ENCODE assay signal across 17 cellular contexts in genomic region chr6:11682525-11682924, GRCh38.
DNase-seq lines count a peak whose midpoint lies in the region; ATAC-seq and TF ChIP-seq lines count a peak whose summit lies in the region.
"Had no signal": no experiment of that assay in that cellular context is flagged by ENCODE, and none has a peak within 500 bp of the region (broad histone marks: within the 10 kb centered on the region; RNA-seq: fewer than 3 reads in every experiment).

No MANE protein-coding gene starts in this region.

- no peaks in the 10 kb centered on the region for H4K20me1 ChIP-seq in PC-3 (ENCODE audit: low read length)

- POLR2A ChIA-PET in PC-3 (lab: Charles Lee; ENCODE audit: unreplicated experiment): no interaction called here

- TF ChIP-seq CTCF in PC-3 (conservative IDR thresholded peaks at IDR 0.05; ENCODE audit: low read depth, low read length) (no peak), fibroblast of mammary gland (conservative IDR thresholded peaks at IDR 0.05; ENCODE audit: control insufficient read depth, insufficient read depth, low read depth, low read length) (no peak)

- no peak overlapping the region for H3K27ac ChIP-seq in PC-3 (ENCODE audit: low read length)
- H3K27ac ChIP-seq: RWPE1 had no signal

- intact Hi-C loops in PC-3 (cut with micrococcal nuclease): loop anchor here (10.0 kb wide), 1 partner anchor 98 kb away; no protein-coding TSS in a partner anchor

- peaks cover 7% of the 10 kb centered on the region for H3F3A ChIP-seq in PC-3 (ENCODE audit: low read length, unreplicated experiment)

- BruUV-seq in PC-3 (replicated peaks; lab: Mats Ljungman, UMichigan): no TSS peak

- no peaks in the 10 kb centered on the region for H3K36me3 ChIP-seq in PC-3 (ENCODE audit: low read depth, low read length)
- H3K36me3 ChIP-seq: HAP-1 had no signal

- H3K9me3 ChIP-seq in PC-3 (ENCODE audit: low read length): no peaks in the 10 kb centered on the region
- H3K9me3 ChIP-seq: HAP-1 had no signal

- no peaks in the 10 kb centered on the region for H3K9me2 ChIP-seq in PC-3 (replicated peaks; ENCODE audit: low read length)

- CTCF ChIA-PET in PC-3 (lab: Charles Lee): no interaction called here

- H3K4me3 ChIP-seq in PC-3 (ENCODE audit: low read length): no peak overlapping the region
- H3K4me3 ChIP-seq in fibroblast of mammary gland (ENCODE audit: control insufficient read depth, low read depth, low read length): no peak overlapping the region
- H3K4me3 ChIP-seq: A549, HAP-1 had no signal

- DNase-seq in ELR (ENCODE audit: low read depth): peak; percentile 32
- DNase-seq in LHCN-M2 (ENCODE audit: low read depth): peak; percentile 78
- DNase-seq in PC-3: peak; percentile 83
- peak; percentile 38 for DNase-seq in fibroblast of mammary gland (ENCODE audit: low read depth)
- no peak for DNase-seq in HUDEP-2 (lab: John Stamatoyannopoulos, UW; ENCODE audit: unreplicated experiment in 76 of 76)
- DNase-seq in effector CD4-positive, alpha-beta T cell: no peak
- DNase-seq in NCI-H226: no peak
- DNase-seq: C1 segment of cervical spinal cord, NCI-H1105 treated with DMSO at 0.1 percent for 48 hours, NCI-H187, NCI-H69, OCI-M1, T-helper 2 cell had no signal

- H3K9ac ChIP-seq in PC-3 (ENCODE audit: low read length): no peak overlapping the region

- ATAC-seq in PC-3 (peak; percentile 50), HG03442 (IDR thresholded peaks at IDR 0.05; ENCODE audit: unreplicated experiment) (no peak)
- ATAC-seq: A549 had no signal

- no peak overlapping the region for H2AFZ ChIP-seq in PC-3 (ENCODE audit: low read length)

- H3K79me2 ChIP-seq in PC-3 (ENCODE audit: low read length): no peaks in the 10 kb centered on the region

- peaks cover 47% of the 10 kb centered on the region for H3K4me1 ChIP-seq in PC-3 (ENCODE audit: insufficient read depth, low read length)
- H3K4me1 ChIP-seq: HAP-1 had no signal

- no peaks in the 10 kb centered on the region for H3K27me3 ChIP-seq in PC-3 (ENCODE audit: low read length)

- H3K4me2 ChIP-seq in PC-3 (ENCODE audit: low read length): no peak overlapping the region
- H3K4me2 ChIP-seq: A549 had no signal

Comparison
In these comparisons a context has a peak if more than half of its experiments do, and no peak if none do; other contexts are left out.
1. DNase-seq: peak in ELR (single experiment), LHCN-M2 (single experiment), PC-3 (single experiment) and fibroblast of mammary gland (single experiment); none in HUDEP-2 (0 of 76), effector CD4-positive, alpha-beta T cell (single experiment) and NCI-H226 (single experiment).